Comparison of ENCODE assay signal across 20 cellular contexts in genomic region chr9:97357056-97357455, GRCh38.
"Had no signal": no experiment of that assay in that cellular context is flagged by ENCODE, and none has a peak within 500 bp of the region (broad histone marks: within the 10 kb centered on the region; RNA-seq: fewer than 3 reads in every experiment).

No MANE protein-coding gene starts in this region.

- H3K4me3 ChIP-seq: coronary artery, dorsolateral prefrontal cortex, esophagus muscularis mucosa, gastroesophageal sphincter, heart left ventricle, left lung, lower lobe of right lung had no signal

- H3K27me3 ChIP-seq: dorsolateral prefrontal cortex, esophagus muscularis mucosa, foreskin keratinocyte, gastroesophageal sphincter, heart left ventricle, left lung had no signal

- H3K9me3 ChIP-seq: esophagus muscularis mucosa, gastroesophageal sphincter, heart left ventricle, left lung, lower lobe of right lung had no signal

- H3K4me1 ChIP-seq: esophagus muscularis mucosa, foreskin keratinocyte, gastroesophageal sphincter, heart left ventricle, left lung, lower lobe of right lung had no signal

- DNase-seq: dermis blood vessel endothelial cell; dorsolateral prefrontal cortex; effector CD4-positive, alpha-beta T cell; effector memory CD4-positive, alpha-beta T cell; foreskin keratinocyte; heart left ventricle; hippocampal formation; left cardiac atrium; left lung; left ventricle myocardium superior; lower lobe of right lung; midbrain had no signal

- H3K27ac ChIP-seq: coronary artery, dorsolateral prefrontal cortex, esophagus muscularis mucosa, foreskin keratinocyte, gastroesophageal sphincter, heart left ventricle, left lung, lower lobe of right lung had no signal

- FAIRE-seq: colon, endothelial cell of umbilical vein, frontal cortex, islet of Langerhans, keratinocyte had no signal
